Comparison of ENCODE assay signal across 25 cellular contexts in the genomic region with DNA sequence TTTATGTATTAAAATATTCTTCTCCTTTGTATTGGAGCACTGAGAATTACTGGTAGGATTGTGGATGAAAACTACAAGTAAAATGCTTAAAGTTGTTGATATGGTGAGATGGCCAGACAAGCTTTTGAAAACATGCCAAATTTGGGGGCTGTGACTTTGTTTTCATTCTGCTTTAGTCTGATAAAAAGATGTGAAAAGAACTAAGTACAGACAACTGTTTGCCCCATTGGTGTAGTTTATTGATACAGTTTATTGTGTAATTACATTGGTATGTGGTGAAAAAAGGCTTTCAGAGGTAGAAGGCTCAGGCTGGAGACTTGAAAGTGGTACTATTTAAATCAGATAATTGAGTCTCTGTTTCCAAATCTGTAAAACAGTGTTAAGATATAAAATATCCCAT.
"Had no signal": no experiment of that assay in that cellular context is flagged by ENCODE, and none has a peak within 500 bp of the region (broad histone marks: within the 10 kb centered on the region; RNA-seq: fewer than 3 reads in every experiment).

No MANE protein-coding gene starts in this region.

- H3K9me2 ChIP-seq: SK-N-SH had no signal

- H3K27ac ChIP-seq: adrenal gland, Peyer's patch, RWPE1, SJCRH30, WERI-Rb-1 had no signal

- H3K9ac ChIP-seq: SK-N-SH had no signal

- H3K4me1 ChIP-seq: adrenal gland, Peyer's patch had no signal

- DNase-seq: activated CD4-positive, alpha-beta T cell treated with anti-CD3 and anti-CD28 coated beads for 36 hours; activated CD4-positive, alpha-beta T cell treated with anti-CD3 and anti-CD28 coated beads, Interleukin-2, amount 50 U/mL, for 1 hour; activated CD8-positive, alpha-beta memory T cell treated with anti-CD3 and anti-CD28 coated beads, Interleukin-2, amount 50 U/mL, for 4 hours; activated CD8-positive, alpha-beta T cell treated with anti-CD3 and anti-CD28 coated beads for 36 hours; activated naive CD4-positive, alpha-beta T cell treated with anti-CD3 and anti-CD28 coated beads, Interleukin-2, amount 50 U/mL, for 16 hours; activated naive CD8-positive, alpha-beta T cell treated with anti-CD3 and anti-CD28 coated beads, Interleukin-2, amount 10 ng/mL, durations not matched to agents 7 days and 5 days; adrenal gland; anterior cingulate cortex; central memory CD4-positive, alpha-beta T cell; MM.1S; NCI-H1105 treated with DMSO at 0.1 percent for 48 hours; NCI-H1436 treated with DMSO at 0.1 percent for 48 hours; NCI-H187 treated with DMSO at 0.1 percent for 48 hours; NCI-H2081 treated with DMSO at 0.1 percent for 48 hours; NCI-H2171; NCI-H2227 treated with DMSO at 0.1 percent for 48 hours; NCI-H446 treated with DMSO at 0.1 percent for 48 hours; NCI-H82; Peyer's patch; Right ventricle myocardium superior; SJCRH30; SK-N-SH; T-helper 1 cell; WERI-Rb-1 had no signal

- H3K4me2 ChIP-seq: SK-N-SH had no signal

- H3K36me3 ChIP-seq: adrenal gland, Peyer's patch, SJCRH30, WERI-Rb-1 had no signal

- H3K4me3 ChIP-seq: adrenal gland, Peyer's patch, SJCRH30 had no signal

- H3K27me3 ChIP-seq: adrenal gland, Peyer's patch, SJCRH30 had no signal

- H3K9me3 ChIP-seq: adrenal gland, Peyer's patch, SJCRH30, SK-N-SH had no signal

- ATAC-seq: activated CD4-positive, alpha-beta T cell treated with anti-CD3 and anti-CD28 coated beads for 36 hours; activated CD8-positive, alpha-beta T cell treated with anti-CD3 and anti-CD28 coated beads for 36 hours had no signal
